ENCODE assay signal across 25 cellular contexts in the genomic region with DNA sequence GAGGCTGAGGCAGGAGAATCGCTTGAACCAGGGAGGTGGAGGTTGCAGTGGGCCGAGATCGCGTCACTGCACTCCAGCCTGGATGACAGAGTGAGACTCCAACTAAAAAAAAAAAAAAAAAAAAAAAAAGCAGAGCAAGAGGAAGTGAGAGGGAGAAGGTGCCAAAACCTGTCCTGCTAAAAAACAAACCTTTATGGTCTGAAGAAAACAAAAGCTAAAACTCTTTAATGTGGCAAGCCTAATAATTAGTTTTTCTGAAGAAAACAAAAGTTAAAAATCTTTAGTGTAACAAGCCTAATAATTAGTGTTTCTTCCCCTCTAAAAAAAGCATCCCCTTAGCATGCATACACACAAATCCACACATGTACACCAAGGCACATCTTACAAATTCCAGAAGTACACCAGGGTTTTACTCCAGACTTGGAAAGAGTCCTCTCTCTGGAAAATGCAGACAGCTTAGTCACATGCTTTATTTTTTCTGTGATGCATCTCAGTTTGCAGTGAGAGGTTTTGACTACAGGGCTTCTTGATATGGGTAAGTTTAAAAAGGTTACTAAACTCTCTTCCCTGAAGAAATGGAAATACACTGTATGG.
DNase-seq lines count a peak whose midpoint lies in the region; ATAC-seq and TF ChIP-seq lines count a peak whose summit lies in the region.
"Had no signal": no experiment of that assay in that cellular context is flagged by ENCODE, and none has a peak within 500 bp of the region (broad histone marks: within the 10 kb centered on the region; RNA-seq: fewer than 3 reads in every experiment).

No MANE protein-coding gene starts in this region.

- no peaks in the 10 kb centered on the region for H3K9me2 ChIP-seq in MM.1S (replicated peaks; ENCODE audit: insufficient read depth, low read length)

- TF ChIP-seq CTCF in MM.1S (IDR thresholded peaks at IDR 0.05; ENCODE audit: low read length): no peak

- H3F3A ChIP-seq in MM.1S (ENCODE audit: insufficient read depth, low read length): no peaks in the 10 kb centered on the region

- no peak overlapping the region for H3K4me3 ChIP-seq in CD8-positive, alpha-beta memory T cell (ENCODE audit: low read length)
- H3K4me3 ChIP-seq in MM.1S (ENCODE audit: low read length): no peak overlapping the region
- H3K4me3 ChIP-seq: BLaER1 treated with 17β-estradiol and CSF1 and Interleukin-3, amounts not matched to agents 10 nM and 100 nM; SJCRH30 had no signal

- H2AFZ ChIP-seq in MM.1S (ENCODE audit: low read length): no peak overlapping the region

- H3K36me3 Mint-ChIP-seq in CD8-positive, alpha-beta memory T cell: peaks cover 0 to 36% (median 5%) of the 10 kb centered on the region in 3 donors
- peaks cover 8% of the 10 kb centered on the region for H3K36me3 Mint-ChIP-seq in central memory CD8-positive, alpha-beta T cell (ENCODE audit: insufficient read depth)

- peaks cover 49 to 65% (median 63%) of the 10 kb centered on the region in 3 donors for H3K4me1 Mint-ChIP-seq in CD8-positive, alpha-beta memory T cell
- peaks cover 51% of the 10 kb centered on the region for H3K4me1 Mint-ChIP-seq in central memory CD8-positive, alpha-beta T cell

- H3K9ac ChIP-seq in MM.1S (ENCODE audit: low read length): no peak overlapping the region
- H3K9ac ChIP-seq: BLaER1 treated with 17β-estradiol and CSF1 and Interleukin-3, amounts not matched to agents 10 nM and 100 nM had no signal

- 0 out of 2 replicates have a peak, but pooled peaks cover 6% of the 10 kb centered on the region for H3K79me2 ChIP-seq in MM.1S (ENCODE audit: low read length)

- H3K9me3 ChIP-seq in CD8-positive, alpha-beta memory T cell (ENCODE audit: low read length): no peaks in the 10 kb centered on the region
- H3K9me3 ChIP-seq in MM.1S (replicated peaks; ENCODE audit: insufficient read depth, low read length): no peaks in the 10 kb centered on the region
- H3K9me3 ChIP-seq: BLaER1 treated with 17β-estradiol and CSF1 and Interleukin-3, amounts not matched to agents 10 nM and 100 nM; SJCRH30 had no signal

- POLR2A ChIA-PET in CD8-positive, alpha-beta memory T cell (lab: Charles Lee): interaction anchor here (0.7 kb wide), 2 partner anchors 17 to 30 kb away, joined by 7 to 9 read pairs; no protein-coding TSS in a partner anchor

- no peak for ATAC-seq in central memory CD8-positive, alpha-beta T cell (replicated peaks; ENCODE audit: extremely low read depth, poor library complexity, severe bottlenecking)
- ATAC-seq: Right ventricle myocardium inferior, SK-N-SH treated with all-trans-retinoic acid at 6 μM for 48 hours had no signal

- no peaks in the 10 kb centered on the region for H4K20me1 ChIP-seq in MM.1S (ENCODE audit: insufficient read depth, low read length)

- no peaks in the 10 kb centered on the region for H3K27me3 ChIP-seq in CD8-positive, alpha-beta memory T cell (ENCODE audit: insufficient read depth, low read length, poor library complexity, severe bottlenecking)
- H3K27me3 ChIP-seq in MM.1S (replicated peaks; ENCODE audit: insufficient read depth, low read length): no peaks in the 10 kb centered on the region
- H3K27me3 ChIP-seq: BLaER1 treated with 17β-estradiol and CSF1 and Interleukin-3, amounts not matched to agents 10 nM and 100 nM; SJCRH30 had no signal

- DNase-seq in CD8-positive, alpha-beta memory T cell: no peak
- DNase-seq in MM.1S (no peak), stromal cell of bone marrow (ENCODE audit: low read depth) (peak; percentile 9), hippocampal formation (lab: John Stamatoyannopoulos, UW) (no peak), glomerular visceral epithelial cell (ENCODE audit: extremely low spot score) (no peak), NCI-H2107 (lab: John Stamatoyannopoulos, UW) (no peak)
- no peak for DNase-seq in central memory CD8-positive, alpha-beta T cell (ENCODE audit: low spot score in 2 of 2)
- DNase-seq: AML-193; CD4-positive, alpha-beta T cell; COR-L47; DMS53; EL; GDM1; H7; KBM-7; NCI-H1105 treated with DMSO at 0.1 percent for 48 hours; NCI-H146; NCI-H1930; NCI-H446; NCI-H524 treated with DMSO at 0.1 percent for 48 hours; NCI-H774; SJCRH30 had no signal

- CTCF ChIA-PET in CD8-positive, alpha-beta memory T cell (lab: Charles Lee): interaction anchor here (0.7 to 1.3 kb wide), 2 partner anchors 17 to 64 kb away, joined by 3 to 4 read pairs; no protein-coding TSS in a partner anchor

- peaks cover 36% of the 10 kb centered on the region for H3K4me1 ChIP-seq in CD8-positive, alpha-beta memory T cell (ENCODE audit: insufficient read depth, low read length)
- H3K4me1 ChIP-seq in MM.1S (ENCODE audit: low read length): peaks cover 24% of the 10 kb centered on the region
- H3K4me1 ChIP-seq: SJCRH30 had no signal

- H3K27ac Mint-ChIP-seq in CD8-positive, alpha-beta memory T cell: peak overlapping the region in 6 of 8 donors; percentile 7 to 78 (median 40)
- H3K27ac Mint-ChIP-seq in central memory CD8-positive, alpha-beta T cell (ENCODE audit: low read depth): peak overlapping the region; percentile 32
- H3K27ac Mint-ChIP-seq: CD4-positive, alpha-beta T cell had no signal

- no peaks in the 10 kb centered on the region for H3K27me3 Mint-ChIP-seq in CD8-positive, alpha-beta memory T cell
- H3K27me3 Mint-ChIP-seq in central memory CD8-positive, alpha-beta T cell: no peaks in the 10 kb centered on the region
- H3K27me3 Mint-ChIP-seq: CD4-positive, alpha-beta T cell had no signal

- no peak overlapping the region for H3K27ac ChIP-seq in CD8-positive, alpha-beta memory T cell (ENCODE audit: low read depth, low read length)
- no peak overlapping the region for H3K27ac ChIP-seq in MM.1S (ENCODE audit: low read length)
- H3K27ac ChIP-seq: BLaER1 treated with 17β-estradiol and CSF1 and Interleukin-3, amounts not matched to agents 10 nM and 100 nM; SJCRH30 had no signal

- peak overlapping the region; percentile 11; the same call in 1 of the 2 replicates for H3K4me2 ChIP-seq in MM.1S (ENCODE audit: low read depth, low read length)
- H3K4me2 ChIP-seq: BLaER1 treated with 17β-estradiol and CSF1 and Interleukin-3, amounts not matched to agents 10 nM and 100 nM had no signal

- H3K9me3 Mint-ChIP-seq in CD8-positive, alpha-beta memory T cell: no peaks in the 10 kb centered on the region
- H3K9me3 Mint-ChIP-seq in central memory CD8-positive, alpha-beta T cell: no peaks in the 10 kb centered on the region
- H3K9me3 Mint-ChIP-seq: CD4-positive, alpha-beta T cell had no signal

- no peaks in the 10 kb centered on the region for H3K36me3 ChIP-seq in CD8-positive, alpha-beta memory T cell (ENCODE audit: insufficient read depth, low read length)
- H3K36me3 ChIP-seq in MM.1S (replicated peaks; ENCODE audit: insufficient read depth, low read length): no peaks in the 10 kb centered on the region

- peak overlapping the region in 6 of 7 donors; percentile 12 to 88 (median 40) for H3K4me3 Mint-ChIP-seq in CD8-positive, alpha-beta memory T cell
- H3K4me3 Mint-ChIP-seq in central memory CD8-positive, alpha-beta T cell: no peak overlapping the region
- H3K4me3 Mint-ChIP-seq: CD4-positive, alpha-beta T cell had no signal
